1 cellular context compared by ENCODE assay signal in the genomic region with DNA sequence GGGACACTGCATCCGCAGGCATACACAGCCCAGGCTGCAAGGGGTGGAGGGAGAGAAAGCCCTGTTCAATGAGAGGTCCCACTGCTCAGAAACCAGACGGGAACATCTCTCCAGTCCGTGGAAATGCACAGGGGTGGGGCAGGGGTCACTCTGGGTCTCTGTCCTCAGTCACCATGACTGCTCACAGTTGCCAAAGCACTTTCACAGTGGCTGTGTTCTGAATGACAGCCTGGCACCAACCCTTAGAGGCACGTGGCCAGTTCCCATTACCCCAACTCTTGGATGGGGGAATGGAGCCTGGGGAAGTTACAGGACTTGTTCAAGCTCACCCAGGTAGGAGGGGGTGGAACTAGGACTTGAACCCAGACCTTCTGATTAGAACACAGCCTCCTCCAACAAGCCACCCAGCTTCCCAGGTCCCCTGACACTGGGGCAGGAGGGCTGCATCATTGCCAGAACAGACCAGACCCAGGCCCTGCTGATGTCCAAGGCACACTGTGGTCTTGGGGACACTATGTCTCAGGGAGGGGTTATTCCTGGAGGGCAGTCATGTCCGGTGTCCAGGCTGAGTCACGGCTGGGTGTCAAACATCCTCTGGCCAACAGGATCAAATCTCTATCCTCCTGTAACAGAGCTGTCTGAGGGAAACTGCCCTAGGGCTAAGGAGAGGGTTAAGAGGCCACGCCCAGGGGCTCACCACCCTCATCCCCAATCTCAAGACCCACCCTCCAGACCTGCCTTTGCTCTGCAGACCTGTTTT.
TF ChIP-seq lines count a peak whose summit lies in the region.

No MANE protein-coding gene starts in this region.

TF ChIP-seq in WTC11, 78 proteins besides CTCF, POLR2A, EP300 and RAD21:
- TF ChIP-seq NR2C2 (CRISPR knock-in tag; IDR thresholded peaks at IDR 0.05) (no peak), ZNF219 (CRISPR knock-in tag; IDR thresholded peaks at IDR 0.05; ENCODE audit: borderline replicate concordance) (no peak), FOXK1 (CRISPR knock-in tag; IDR thresholded peaks at IDR 0.05) (no peak), ESRRA (CRISPR knock-in tag; IDR thresholded peaks at IDR 0.05; ENCODE audit: borderline replicate concordance) (no peak), TCF7 (CRISPR knock-in tag; IDR thresholded peaks at IDR 0.05; ENCODE audit: low read depth) (no peak)
- TF ChIP-seq, protein P1, sequence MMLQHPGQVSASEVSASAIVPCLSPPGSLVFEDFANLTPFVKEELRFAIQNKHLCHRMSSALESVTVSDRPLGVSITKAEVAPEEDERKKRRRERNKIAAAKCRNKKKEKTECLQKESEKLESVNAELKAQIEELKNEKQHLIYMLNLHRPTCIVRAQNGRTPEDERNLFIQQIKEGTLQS (CRISPR knock-in tag; conservative IDR thresholded peaks at IDR 0.05): no peak
- TF ChIP-seq, protein P2, sequence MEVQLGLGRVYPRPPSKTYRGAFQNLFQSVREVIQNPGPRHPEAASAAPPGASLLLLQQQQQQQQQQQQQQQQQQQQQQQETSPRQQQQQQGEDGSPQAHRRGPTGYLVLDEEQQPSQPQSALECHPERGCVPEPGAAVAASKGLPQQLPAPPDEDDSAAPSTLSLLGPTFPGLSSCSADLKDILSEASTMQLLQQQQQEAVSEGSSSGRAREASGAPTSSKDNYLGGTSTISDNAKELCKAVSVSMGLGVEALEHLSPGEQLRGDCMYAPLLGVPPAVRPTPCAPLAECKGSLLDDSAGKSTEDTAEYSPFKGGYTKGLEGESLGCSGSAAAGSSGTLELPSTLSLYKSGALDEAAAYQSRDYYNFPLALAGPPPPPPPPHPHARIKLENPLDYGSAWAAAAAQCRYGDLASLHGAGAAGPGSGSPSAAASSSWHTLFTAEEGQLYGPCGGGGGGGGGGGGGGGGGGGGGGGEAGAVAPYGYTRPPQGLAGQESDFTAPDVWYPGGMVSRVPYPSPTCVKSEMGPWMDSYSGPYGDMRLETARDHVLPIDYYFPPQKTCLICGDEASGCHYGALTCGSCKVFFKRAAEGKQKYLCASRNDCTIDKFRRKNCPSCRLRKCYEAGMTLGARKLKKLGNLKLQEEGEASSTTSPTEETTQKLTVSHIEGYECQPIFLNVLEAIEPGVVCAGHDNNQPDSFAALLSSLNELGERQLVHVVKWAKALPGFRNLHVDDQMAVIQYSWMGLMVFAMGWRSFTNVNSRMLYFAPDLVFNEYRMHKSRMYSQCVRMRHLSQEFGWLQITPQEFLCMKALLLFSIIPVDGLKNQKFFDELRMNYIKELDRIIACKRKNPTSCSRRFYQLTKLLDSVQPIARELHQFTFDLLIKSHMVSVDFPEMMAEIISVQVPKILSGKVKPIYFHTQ (CRISPR knock-in tag; IDR thresholded peaks at IDR 0.05): no peak
